19 cellular contexts compared by ENCODE assay signal in genomic region chr6:106735136-106735535, GRCh38.
"Had no signal": no experiment of that assay in that cellular context is flagged by ENCODE, and none has a peak within 500 bp of the region (broad histone marks: within the 10 kb centered on the region; RNA-seq: fewer than 3 reads in every experiment).

No MANE protein-coding gene starts in this region.

- H3K9me3 Mint-ChIP-seq: activated naive CD8-positive, alpha-beta T cell treated with anti-CD3 and anti-CD28 coated beads for 36 hours; activated T-helper 17 cell treated with anti-CD3 and anti-CD28 coated beads, Interleukin-2, amount 50 U/mL, for 72 hours had no signal

- ATAC-seq: activated CD8-positive, alpha-beta T cell treated with anti-CD3 and anti-CD28 coated beads for 36 hours; activated T-helper 17 cell treated with anti-CD3 and anti-CD28 coated beads, Interleukin-2, amount 50 U/mL, for 72 hours; foreskin keratinocyte; left lung; pancreas; upper lobe of right lung had no signal

- H3K27me3 ChIP-seq: cardiac muscle cell, foreskin keratinocyte, left lung, pancreas, spleen, upper lobe of right lung had no signal

- H3K4me3 Mint-ChIP-seq: activated CD8-positive, alpha-beta T cell treated with anti-CD3 and anti-CD28 coated beads for 36 hours; activated naive CD8-positive, alpha-beta T cell treated with anti-CD3 and anti-CD28 coated beads for 36 hours; activated T-helper 17 cell treated with anti-CD3 and anti-CD28 coated beads, Interleukin-2, amount 50 U/mL, for 72 hours had no signal

- H3K27ac ChIP-seq: cardiac muscle cell, left lung, neutrophil, upper lobe of right lung, WERI-Rb-1 had no signal

- H3K4me1 Mint-ChIP-seq: activated naive CD8-positive, alpha-beta T cell treated with anti-CD3 and anti-CD28 coated beads for 36 hours; activated T-helper 17 cell treated with anti-CD3 and anti-CD28 coated beads, Interleukin-2, amount 50 U/mL, for 72 hours had no signal

- H3K4me3 ChIP-seq: cardiac muscle cell, left lung, pancreas, spleen, upper lobe of right lung had no signal

- H3K36me3 ChIP-seq: cardiac muscle cell, left lung, neutrophil, pancreas, spleen, upper lobe of right lung, WERI-Rb-1 had no signal

- H3K9me3 ChIP-seq: neutrophil, pancreas, upper lobe of right lung had no signal

- H3K27ac Mint-ChIP-seq: activated CD8-positive, alpha-beta T cell treated with anti-CD3 and anti-CD28 coated beads for 36 hours; activated naive CD8-positive, alpha-beta T cell treated with anti-CD3 and anti-CD28 coated beads for 36 hours; activated T-helper 17 cell treated with anti-CD3 and anti-CD28 coated beads, Interleukin-2, amount 50 U/mL, for 72 hours had no signal

- H3K36me3 Mint-ChIP-seq: activated naive CD8-positive, alpha-beta T cell treated with anti-CD3 and anti-CD28 coated beads for 36 hours had no signal

- DNase-seq: activated CD4-positive, alpha-beta T cell treated with anti-CD3 and anti-CD28 coated beads for 48 hours; activated CD8-positive, alpha-beta T cell treated with anti-CD3 and anti-CD28 coated beads for 36 hours; activated naive CD4-positive, alpha-beta T cell; activated naive CD8-positive, alpha-beta T cell treated with anti-CD3 and anti-CD28 coated beads for 36 hours; activated T-cell treated with anti-CD3 and anti-CD28 coated beads, Interleukin-2, amount 50 U/mL, for 1 hour; amniotic stem cell; foreskin keratinocyte; glutamatergic neuron; hippocampal formation; left lung; pancreas; spleen; stimulated activated CD4-positive, alpha-beta T cell treated with anti-CD3 and anti-CD28 coated beads, Interleukin-4, amount 100 ng/mL, for 4 hours; stimulated activated naive CD4-positive, alpha-beta T cell; upper lobe of right lung; WERI-Rb-1 had no signal

- H3K4me1 ChIP-seq: left lung, upper lobe of right lung had no signal
